In the genomic region with DNA sequence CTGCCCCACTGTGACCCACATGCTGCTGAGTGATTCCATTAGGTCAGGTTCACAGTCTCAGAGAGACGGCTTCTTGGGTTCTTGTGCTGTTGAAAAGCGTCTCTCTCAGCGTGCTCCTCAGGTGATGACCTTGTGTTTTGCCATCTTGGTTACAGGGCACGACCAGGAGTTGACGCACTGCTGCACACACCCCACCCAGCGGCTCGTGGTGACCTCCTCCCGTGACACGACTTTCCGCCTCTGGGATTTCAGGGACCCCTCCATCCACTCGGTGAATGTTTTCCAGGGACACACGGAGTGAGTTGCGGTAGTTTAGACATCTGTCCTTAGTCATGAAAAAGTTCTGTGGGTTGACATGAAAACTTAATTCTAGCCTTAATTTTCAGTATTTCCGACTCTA, we compare ENCODE assay signal across 29 cellular contexts.
"Had no signal": no experiment of that assay in that cellular context is flagged by ENCODE, and none has a peak within 500 bp of the region (broad histone marks: within the 10 kb centered on the region; RNA-seq: fewer than 3 reads in every experiment).

No MANE protein-coding gene starts in this region.

- ATAC-seq: activated CD4-positive, CD25-positive, alpha-beta regulatory T cell treated with anti-CD3 and anti-CD28 coated beads, Interleukin-2, amount 50 U/mL, for 24 hours; activated CD8-positive, alpha-beta T cell treated with anti-CD3 and anti-CD28 coated beads for 36 hours; activated T-cell treated with anti-CD3 and anti-CD28 coated beads, Interleukin-2, amount 50 U/mL, for 72 hours; esophagus mucosa; gastroesophageal sphincter; heart right ventricle; T-cell had no signal

- H3K27me3 ChIP-seq: brain microvascular endothelial cell, dorsolateral prefrontal cortex, gastroesophageal sphincter, heart right ventricle had no signal

- DNase-seq: activated B cell treated with CpG ODN at 0.5 μM for 24 hours; activated CD4-positive, alpha-beta T cell treated with anti-CD3 and anti-CD28 coated beads for 48 hours; activated CD4-positive, alpha-beta T cell treated with anti-CD3 and anti-CD28 coated beads, Interleukin-2, amount 50 U/mL, for 1 hour; activated CD4-positive, alpha-beta T cell treated with anti-CD3 and anti-CD28 coated beads, Interleukin-2, amount 50 U/mL, for 48 hours; activated CD8-positive, alpha-beta memory T cell treated with anti-CD3 and anti-CD28 coated beads for 24 hours; activated CD8-positive, alpha-beta T cell treated with anti-CD3 and anti-CD28 coated beads for 36 hours; activated naive CD4-positive, alpha-beta T cell treated with anti-CD3 and anti-CD28 coated beads for 36 hours; activated naive CD8-positive, alpha-beta T cell treated with anti-CD3 and anti-CD28 coated beads, Interleukin-2, amount 10 ng/mL, durations not matched to agents 7 days and 5 days; activated T-cell treated with anti-CD3 and anti-CD28 coated beads, Interleukin-2, amount 50 U/mL, for 72 hours; amniotic stem cell; anterior cingulate cortex; brain microvascular endothelial cell; dorsolateral prefrontal cortex; effector memory CD4-positive, alpha-beta T cell; endodermal cell; foreskin fibroblast; heart right ventricle; SW 1271; T-cell; T1000; WERI-Rb-1 had no signal

- H3K9me3 Mint-ChIP-seq: activated B cell treated with CpG ODN at 0.5 μM for 24 hours; activated CD8-positive, alpha-beta T cell treated with anti-CD3 and anti-CD28 coated beads for 36 hours; activated naive CD4-positive, alpha-beta T cell treated with anti-CD3 and anti-CD28 coated beads for 36 hours; activated naive CD8-positive, alpha-beta T cell treated with anti-CD3 and anti-CD28 coated beads, Interleukin-2, amount 10 ng/mL, durations not matched to agents 7 days and 5 days; activated T-cell treated with anti-CD3 and anti-CD28 coated beads, Interleukin-2, amount 50 U/mL, for 72 hours; central memory CD8-positive, alpha-beta T cell; dendritic cell treated with granulocyte-macrophage colony-stimulating factor and Interleukin-4, amounts not matched to agents 40 ng/mL and 50 ng/mL, for 4 days; endodermal cell; T-cell; T-helper 1 cell treated with Interleukin-12 subunit alpha and Interleukin-12 subunit beta and Interleukin-4 antibody, amounts not matched to agents 30 μg/mL and 1 μg/mL, for 36 hours; T-helper 2 cell treated with Interferon-gamma antibody and Interleukin-4, amounts not matched to agents 5 μg/mL and 100 μg/mL, for 36 hours had no signal

- H3K36me3 ChIP-seq: WERI-Rb-1 had no signal

- H3K27ac ChIP-seq: brain microvascular endothelial cell, coronary artery, dorsolateral prefrontal cortex, gastroesophageal sphincter, heart right ventricle, WERI-Rb-1 had no signal

- H3K27me3 Mint-ChIP-seq: activated B cell treated with CpG ODN at 0.5 μM for 24 hours; activated CD8-positive, alpha-beta T cell treated with anti-CD3 and anti-CD28 coated beads for 36 hours; activated naive CD8-positive, alpha-beta T cell treated with anti-CD3 and anti-CD28 coated beads, Interleukin-2, amount 10 ng/mL, durations not matched to agents 7 days and 5 days; central memory CD8-positive, alpha-beta T cell; dendritic cell treated with granulocyte-macrophage colony-stimulating factor and Interleukin-4, amounts not matched to agents 40 ng/mL and 50 ng/mL, for 4 days; T-cell had no signal

- H3K4me3 Mint-ChIP-seq: activated B cell treated with CpG ODN at 0.5 μM for 24 hours; activated CD8-positive, alpha-beta T cell treated with anti-CD3 and anti-CD28 coated beads for 36 hours; activated naive CD4-positive, alpha-beta T cell treated with anti-CD3 and anti-CD28 coated beads for 36 hours; activated naive CD8-positive, alpha-beta T cell treated with anti-CD3 and anti-CD28 coated beads, Interleukin-2, amount 10 ng/mL, durations not matched to agents 7 days and 5 days; activated T-cell treated with anti-CD3 and anti-CD28 coated beads, Interleukin-2, amount 50 U/mL, for 72 hours; central memory CD8-positive, alpha-beta T cell; dendritic cell treated with granulocyte-macrophage colony-stimulating factor and Interleukin-4, amounts not matched to agents 40 ng/mL and 50 ng/mL, for 4 days; endodermal cell; T-cell; T-helper 1 cell treated with Interleukin-12 subunit alpha and Interleukin-12 subunit beta and Interleukin-4 antibody, amounts not matched to agents 30 μg/mL and 1 μg/mL, for 36 hours; T-helper 2 cell treated with Interferon-gamma antibody and Interleukin-4, amounts not matched to agents 5 μg/mL and 100 μg/mL, for 36 hours had no signal

- H3K27ac Mint-ChIP-seq: activated B cell treated with CpG ODN at 0.5 μM for 24 hours; activated naive CD4-positive, alpha-beta T cell treated with anti-CD3 and anti-CD28 coated beads for 36 hours; activated naive CD8-positive, alpha-beta T cell treated with anti-CD3 and anti-CD28 coated beads, Interleukin-2, amount 10 ng/mL, durations not matched to agents 7 days and 5 days; activated T-cell treated with anti-CD3 and anti-CD28 coated beads, Interleukin-2, amount 50 U/mL, for 72 hours; dendritic cell treated with granulocyte-macrophage colony-stimulating factor and Interleukin-4, amounts not matched to agents 40 ng/mL and 50 ng/mL, for 4 days; endodermal cell; T-cell; T-helper 1 cell treated with Interleukin-12 subunit alpha and Interleukin-12 subunit beta and Interleukin-4 antibody, amounts not matched to agents 30 μg/mL and 1 μg/mL, for 36 hours; T-helper 2 cell treated with Interferon-gamma antibody and Interleukin-4, amounts not matched to agents 5 μg/mL and 100 μg/mL, for 36 hours had no signal

- H3K4me3 ChIP-seq: coronary artery, dorsolateral prefrontal cortex, gastroesophageal sphincter, heart right ventricle had no signal
